ENCODE assay signal across 8 cellular contexts in genomic region chr3:141311170-141311495, GRCh38. TPM values are rescaled to one million over a fixed set of nuclear protein-coding genes. Genes with fewer than 3 reads are reported as not detected.
DNase-seq lines count a peak whose midpoint lies in the region; ATAC-seq, FAIRE-seq and TF ChIP-seq lines count a peak whose summit lies in the region.

No MANE protein-coding gene starts in this region.

- no peak for TF ChIP-seq POLR2A in NB4 (IDR thresholded peaks at IDR 0.05; ENCODE audit: extremely low read depth, insufficient read length)

- H3K4me3 Mint-ChIP-seq in CD4-positive, CD25-positive, alpha-beta regulatory T cell, result peak overlapping the region; percentile 94 to 100 (median 98)
- peak overlapping the region; percentile 94 to 97 for H3K4me3 Mint-ChIP-seq in effector memory CD8-positive, alpha-beta T cell

- no peaks in the 10 kb centered on the region for H3K27me3 ChIP-seq in CD4-positive, CD25-positive, alpha-beta regulatory T cell (ENCODE audit: control insufficient read depth, insufficient read depth, low read length)
- no peaks in the 10 kb centered on the region for H3K27me3 ChIP-seq in neuron (ENCODE audit: insufficient read depth, low read length)

- H3K4me3 ChIP-seq in CD4-positive, CD25-positive, alpha-beta regulatory T cell (ENCODE audit: low read depth, low read length), result peak overlapping the region; percentile 97
- H3K4me3 ChIP-seq in NB4 (ENCODE audit: low read depth, low read length) (peak overlapping the region; percentile 84), neuron (ENCODE audit: low read length) (peak overlapping the region; percentile 69)

- peaks cover 50% of the 10 kb centered on the region for H3K4me1 ChIP-seq in CD4-positive, CD25-positive, alpha-beta regulatory T cell (ENCODE audit: control insufficient read depth, insufficient read depth, low read length, poor library complexity, severe bottlenecking)
- peaks cover 11% of the 10 kb centered on the region for H3K4me1 ChIP-seq in neuron (ENCODE audit: insufficient read depth, low read length)

- no peak for ATAC-seq in CD4-positive, CD25-positive, alpha-beta regulatory T cell (ENCODE audit: low read depth in 2 of 2)
- no peak for ATAC-seq in effector memory CD8-positive, alpha-beta T cell (replicated peaks)

- H3K9me3 ChIP-seq in CD4-positive, CD25-positive, alpha-beta regulatory T cell (ENCODE audit: control insufficient read depth in 2 of 2, low read length in 2 of 2), result no peaks in the 10 kb centered on the region
- H3K9me3 ChIP-seq in neuron (ENCODE audit: low read length), result no peaks in the 10 kb centered on the region

- peaks cover 0 to 2% (median 0%) of the 10 kb centered on the region in 7 donors for H3K9me3 Mint-ChIP-seq in CD4-positive, CD25-positive, alpha-beta regulatory T cell
- H3K9me3 Mint-ChIP-seq in effector memory CD8-positive, alpha-beta T cell, result no peaks in the 10 kb centered on the region

- H3K4me1 Mint-ChIP-seq in CD4-positive, CD25-positive, alpha-beta regulatory T cell, result peaks cover 23 to 73% (median 42%) of the 10 kb centered on the region in 4 donors
- H3K4me1 Mint-ChIP-seq in effector memory CD8-positive, alpha-beta T cell (ENCODE audit: low read depth in 2 of 2), result peaks cover 31 to 47% of the 10 kb centered on the region in 2 donors

- DNase-seq in CD4-positive, CD25-positive, alpha-beta regulatory T cell, result no peak
- DNase-seq in NB4 (ENCODE audit: low read depth) (no peak), T-helper 9 cell (no peak), D721Med (ENCODE audit: insufficient read length, low spot score) (no peak), hippocampal formation (lab: John Stamatoyannopoulos, UW) (no peak), NCI-H526 (lab: John Stamatoyannopoulos, UW) (no peak)
- DNase-seq in effector memory CD8-positive, alpha-beta T cell, result no peak

- no peaks in the 10 kb centered on the region for H3K27me3 Mint-ChIP-seq in CD4-positive, CD25-positive, alpha-beta regulatory T cell
- H3K27me3 Mint-ChIP-seq in effector memory CD8-positive, alpha-beta T cell, result no peaks in the 10 kb centered on the region

- H3K27ac Mint-ChIP-seq in CD4-positive, CD25-positive, alpha-beta regulatory T cell, result peak overlapping the region; percentile 97 to 100 (median 100)
- peak overlapping the region; percentile 94 to 97 for H3K27ac Mint-ChIP-seq in effector memory CD8-positive, alpha-beta T cell

- H2AFZ ChIP-seq in neuron (ENCODE audit: low read depth, low read length), result peak overlapping the region; percentile 10

- H3K36me3 Mint-ChIP-seq in CD4-positive, CD25-positive, alpha-beta regulatory T cell, result no peaks in the 10 kb centered on the region
- H3K36me3 Mint-ChIP-seq in effector memory CD8-positive, alpha-beta T cell (ENCODE audit: insufficient read depth), result peaks cover 11% of the 10 kb centered on the region

- H3K36me3 ChIP-seq in CD4-positive, CD25-positive, alpha-beta regulatory T cell (ENCODE audit: control insufficient read depth, insufficient read depth, low read length), result no peaks in the 10 kb centered on the region
- H3K36me3 ChIP-seq in neuron (ENCODE audit: insufficient read depth, low read length), result no peaks in the 10 kb centered on the region

- no peak for FAIRE-seq in D721Med (lab: Jason Lieb, UNC)

- TF ChIP-seq CTCF in NB4 (IDR thresholded peaks at IDR 0.05; ENCODE audit: low read depth, low read length) (no peak), D721Med (IDR thresholded peaks at IDR 0.05; ENCODE audit: insufficient read depth, missing control alignments) (no peak)

- H3K27ac ChIP-seq in CD4-positive, CD25-positive, alpha-beta regulatory T cell (ENCODE audit: insufficient read depth, low read length, poor library complexity, severe bottlenecking), result peak overlapping the region; percentile 89

RNA-seq across cellular contexts. Expression of gene ZBTB38, which starts 57.2 kb away (rescaled TPM):
- total RNA-seq in CD4-positive, CD25-positive, alpha-beta regulatory T cell, result 75.7 TPM
- 100 to 1,000 TPM in 2 of 4 donors, 10 to 100 TPM in 2; 65.0 to 148 (median 116) TPM for polyA plus RNA-seq in CD4-positive, CD25-positive, alpha-beta regulatory T cell
